Comparison of ENCODE assay signal across 13 cellular contexts in genomic region chr6:70375882-70376281, GRCh38. TPM values are rescaled to one million over a fixed set of nuclear protein-coding genes. Genes with fewer than 3 reads are reported as not detected.
DNase-seq lines count a peak whose midpoint lies in the region; TF ChIP-seq lines count a peak whose summit lies in the region.
"Had no signal": no experiment of that assay in that cellular context is flagged by ENCODE, and none has a peak within 500 bp of the region (broad histone marks: within the 10 kb centered on the region; RNA-seq: fewer than 3 reads in every experiment).

No MANE protein-coding gene starts in this region.

- no peaks in the 10 kb centered on the region for H3K9me3 ChIP-seq in cardiac muscle cell (ENCODE audit: low read depth)
- H3K9me3 ChIP-seq: thoracic aorta had no signal

- H3K9me3 Mint-ChIP-seq in endothelial cell (ENCODE audit: unreplicated experiment) (no peaks in the 10 kb centered on the region), type B pancreatic cell (no peaks in the 10 kb centered on the region)
- H3K9me3 Mint-ChIP-seq in activated T-helper 1 cell treated with anti-CD3 and anti-CD28 coated beads, Interleukin-12 subunit alpha, Interleukin-12 subunit beta, Interleukin-2, Interleukin-4 antibody, amounts not matched to agents 30 ng/mL and 10 ng/mL and 1 ng/mL, durations not matched to agents 14 hours and 24 hours and 36 hours: no peaks in the 10 kb centered on the region
- H3K9me3 Mint-ChIP-seq: brain, memory B cell had no signal

- H3K4me3 ChIP-seq in cardiac muscle cell (no peak overlapping the region), NB4 (ENCODE audit: low read depth, low read length) (no peak overlapping the region)
- H3K4me3 ChIP-seq: thoracic aorta had no signal

- no peaks in the 10 kb centered on the region for H3K4me1 ChIP-seq in cardiac muscle cell (ENCODE audit: low read depth)

- no peaks in the 10 kb centered on the region for H3K27me3 ChIP-seq in cardiac muscle cell

- H3K36me3 Mint-ChIP-seq in endothelial cell (ENCODE audit: low read depth, unreplicated experiment) (no peaks in the 10 kb centered on the region), type B pancreatic cell (no peaks in the 10 kb centered on the region)
- no peaks in the 10 kb centered on the region for H3K36me3 Mint-ChIP-seq in activated T-helper 1 cell treated with anti-CD3 and anti-CD28 coated beads, Interleukin-12 subunit alpha, Interleukin-12 subunit beta, Interleukin-2, Interleukin-4 antibody, amounts not matched to agents 30 ng/mL and 10 ng/mL and 1 ng/mL, durations not matched to agents 14 hours and 24 hours and 36 hours (ENCODE audit: low read depth)
- H3K36me3 Mint-ChIP-seq: brain, memory B cell had no signal

- intact Hi-C loops in cardiac septum (cut with DNase I): loop anchor here (10.0 kb wide), 1 partner anchor 639 kb away; no protein-coding TSS in a partner anchor
- intact Hi-C loops in activated T-helper 1 cell treated with anti-CD3 and anti-CD28 coated beads, Interleukin-12 subunit alpha, Interleukin-12 subunit beta, Interleukin-2, Interleukin-4 antibody, amounts not matched to agents 30 ng/mL and 10 ng/mL and 1 ng/mL, durations not matched to agents 14 hours and 24 hours and 36 hours (cut with micrococcal nuclease): no loop called here

- H3K4me3 Mint-ChIP-seq in endothelial cell (ENCODE audit: unreplicated experiment): no peak overlapping the region
- H3K4me3 Mint-ChIP-seq in type B pancreatic cell: no peak overlapping the region
- H3K4me3 Mint-ChIP-seq in activated T-helper 1 cell treated with anti-CD3 and anti-CD28 coated beads, Interleukin-12 subunit alpha, Interleukin-12 subunit beta, Interleukin-2, Interleukin-4 antibody, amounts not matched to agents 30 ng/mL and 10 ng/mL and 1 ng/mL, durations not matched to agents 14 hours and 24 hours and 36 hours: no peak overlapping the region
- H3K4me3 Mint-ChIP-seq: brain, memory B cell had no signal

- no peaks in the 10 kb centered on the region for H3K27me3 Mint-ChIP-seq in endothelial cell (ENCODE audit: unreplicated experiment)
- peaks cover 2% of the 10 kb centered on the region for H3K27me3 Mint-ChIP-seq in type B pancreatic cell
- peaks cover 24% of the 10 kb centered on the region for H3K27me3 Mint-ChIP-seq in activated T-helper 1 cell treated with anti-CD3 and anti-CD28 coated beads, Interleukin-12 subunit alpha, Interleukin-12 subunit beta, Interleukin-2, Interleukin-4 antibody, amounts not matched to agents 30 ng/mL and 10 ng/mL and 1 ng/mL, durations not matched to agents 14 hours and 24 hours and 36 hours (ENCODE audit: insufficient read depth)

- TF ChIP-seq CTCF in cardiac muscle cell (IDR thresholded peaks at IDR 0.05; ENCODE audit: low read depth, low read length): peak; percentile 18
- TF ChIP-seq CTCF in NB4 (IDR thresholded peaks at IDR 0.05; ENCODE audit: low read depth, low read length): peak; percentile 67
- TF ChIP-seq CTCF in endothelial cell (IDR thresholded peaks at IDR 0.05; ENCODE audit: unreplicated experiment): peak; percentile 30
- peak; percentile 45 for TF ChIP-seq CTCF in type B pancreatic cell (conservative IDR thresholded peaks at IDR 0.05)

- peaks cover 7% of the 10 kb centered on the region for H3K4me1 Mint-ChIP-seq in endothelial cell (ENCODE audit: unreplicated experiment)
- H3K4me1 Mint-ChIP-seq in type B pancreatic cell (ENCODE audit: unreplicated experiment): peaks cover 11% of the 10 kb centered on the region
- H3K4me1 Mint-ChIP-seq in activated T-helper 1 cell treated with anti-CD3 and anti-CD28 coated beads, Interleukin-12 subunit alpha, Interleukin-12 subunit beta, Interleukin-2, Interleukin-4 antibody, amounts not matched to agents 30 ng/mL and 10 ng/mL and 1 ng/mL, durations not matched to agents 14 hours and 24 hours and 36 hours (ENCODE audit: low read depth): no peaks in the 10 kb centered on the region

- H3K27ac ChIP-seq in cardiac muscle cell: no peak overlapping the region
- H3K27ac ChIP-seq: thoracic aorta had no signal

- DNase-seq in cardiac muscle cell (ENCODE audit: low read depth in 1 of 2, low spot score in 1 of 2): no peak
- no peak for DNase-seq in cardiac septum (ENCODE audit: low spot score)
- DNase-seq in NB4 (ENCODE audit: low read depth): peak; percentile 21
- DNase-seq in endothelial cell (ENCODE audit: low spot score): no peak
- no peak for DNase-seq in type B pancreatic cell (ENCODE audit: extremely low spot score, unreplicated experiment)
- DNase-seq in anterior cingulate cortex (lab: John Stamatoyannopoulos, UW): no peak
- DNase-seq in NCI-H146 (lab: John Stamatoyannopoulos, UW): no peak
- DNase-seq in activated T-helper 1 cell treated with anti-CD3 and anti-CD28 coated beads, Interleukin-12 subunit alpha, Interleukin-12 subunit beta, Interleukin-2, Interleukin-4 antibody, amounts not matched to agents 30 ng/mL and 10 ng/mL and 1 ng/mL, durations not matched to agents 14 hours and 24 hours and 36 hours (ENCODE audit: low spot score): no peak
- DNase-seq: C1 segment of cervical spinal cord, T-helper 9 cell had no signal

- TF ChIP-seq POLR2A in NB4 (IDR thresholded peaks at IDR 0.05; ENCODE audit: extremely low read depth, insufficient read length): no peak

- H3K27ac Mint-ChIP-seq in endothelial cell (ENCODE audit: unreplicated experiment): no peak overlapping the region
- H3K27ac Mint-ChIP-seq in type B pancreatic cell: no peak overlapping the region
- H3K27ac Mint-ChIP-seq in activated T-helper 1 cell treated with anti-CD3 and anti-CD28 coated beads, Interleukin-12 subunit alpha, Interleukin-12 subunit beta, Interleukin-2, Interleukin-4 antibody, amounts not matched to agents 30 ng/mL and 10 ng/mL and 1 ng/mL, durations not matched to agents 14 hours and 24 hours and 36 hours: no peak overlapping the region
- H3K27ac Mint-ChIP-seq: brain, memory B cell had no signal

- H3K36me3 ChIP-seq in cardiac muscle cell: no peaks in the 10 kb centered on the region
- H3K36me3 ChIP-seq: thoracic aorta had no signal

RNA-seq across cellular contexts. Expression of gene FAM135A, which starts 37.4 kb away (rescaled TPM):
- total RNA-seq in cardiac muscle cell (11.0 and 27.1 TPM in 2 replicates), cardiac septum (14.2 TPM), endothelial cell (ENCODE audit: unreplicated experiment) (31.2 TPM), type B pancreatic cell (ENCODE audit: low replicate concordance) (26.5 and 33.4 TPM in 2 replicates)
- polyA plus RNA-seq in cardiac muscle cell: 11.5 and 21.9 TPM in 2 replicates
- total RNA-seq in activated T-helper 1 cell treated with anti-CD3 and anti-CD28 coated beads, Interleukin-12 subunit alpha, Interleukin-12 subunit beta, Interleukin-2, Interleukin-4 antibody, amounts not matched to agents 30 ng/mL and 10 ng/mL and 1 ng/mL, durations not matched to agents 14 hours and 24 hours and 36 hours: 9.9 and 11.8 TPM in 2 replicates
